Comparison of ENCODE assay signal across 9 cellular contexts in the genomic region with DNA sequence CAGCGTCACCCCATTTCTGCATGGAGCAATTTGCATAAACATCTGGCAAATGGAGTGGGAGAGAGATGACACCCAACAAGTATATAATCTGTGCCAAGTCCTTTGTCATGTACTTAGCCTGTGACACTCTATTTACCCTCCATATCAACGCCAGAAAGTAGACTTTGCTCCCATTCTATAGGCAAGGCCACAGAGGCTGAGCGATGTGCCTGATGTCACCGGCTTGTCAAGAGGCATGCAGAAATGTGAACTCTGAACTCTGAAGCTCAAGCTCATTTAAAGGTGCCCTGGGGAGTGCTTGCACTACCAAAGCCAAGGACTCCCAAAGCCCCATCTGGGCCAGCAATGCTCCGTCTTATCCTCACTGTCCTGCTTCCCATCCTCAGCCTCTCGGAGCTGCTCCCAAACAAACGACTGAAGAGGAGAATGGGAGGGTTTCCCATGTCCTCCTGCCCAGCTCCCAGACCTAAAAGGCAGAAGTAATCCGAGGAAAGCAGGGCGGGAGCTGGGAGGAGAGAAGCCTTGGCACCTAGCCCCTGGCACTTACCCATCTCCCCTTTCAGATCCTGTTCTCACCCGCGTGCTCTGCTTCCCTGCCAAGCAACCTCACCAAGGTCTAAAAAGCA. TPM values are rescaled to one million over a fixed set of nuclear protein-coding genes. Genes with fewer than 3 reads are reported as not detected.
A peak's percentile ranks its signal among the peaks of the same experiment; 100 is the strongest.
DNase-seq lines count a peak whose midpoint lies in the region; ATAC-seq, FAIRE-seq and TF ChIP-seq lines count a peak whose summit lies in the region.
"Had no signal": no experiment of that assay in that cellular context is flagged by ENCODE, and none has a peak within 500 bp of the region (broad histone marks: within the 10 kb centered on the region; RNA-seq: fewer than 3 reads in every experiment).

No MANE protein-coding gene starts in this region.

- peaks cover 95% of the 10 kb centered on the region for H3K4me1 ChIP-seq in HepG2 (ENCODE audit: insufficient read depth, low read length)
- peaks cover 11 to 24% of the 10 kb centered on the region in 2 donors for H3K4me1 ChIP-seq in thoracic aorta (ENCODE audit: control insufficient read depth in 1 of 2, low read depth in 2 of 2)

- H3K36me3 ChIP-seq in HepG2 (replicated peaks in 1 of 2; ENCODE audit: control insufficient read depth in 1 of 2, insufficient read depth in 2 of 2, low read length in 2 of 2): no peaks in the 10 kb centered on the region
- H3K36me3 ChIP-seq in thoracic aorta: no peaks in the 10 kb centered on the region

- peak overlapping the region in 4 of 5 experiments; percentile 28 to 75 (median 66) for H3K4me3 Mint-ChIP-seq in brain

- peaks cover 5% of the 10 kb centered on the region for H3K27me3 Mint-ChIP-seq in brain

- FAIRE-seq in HepG2 (lab: Jason Lieb, UNC): peak; percentile 100

- peak overlapping the region; percentile 77 for H3K4me2 ChIP-seq in HepG2 (ENCODE audit: low read depth, low read length)

- CTCF ChIA-PET in HepG2 (lab: Yijun Ruan, JAX; ENCODE audit: low intra/inter-chr PET ratio, low total read pairs): no interaction called here

- in situ Hi-C loops in HepG2 (cut with HindIII; ENCODE audit: extremely low pct_ligation_motif_present, low pct_unique_long_range_greater_than_20kb): no loop called here

- TF ChIP-seq EP300 in HepG2 (IDR thresholded peaks at IDR 0.05; ENCODE audit: low read depth in 2 of 2, low read length in 2 of 2): peak; percentile 81 to 82; a peak in 3 of 4 replicates
- TF ChIP-seq EP300 in HepG2 (CRISPR knock-in tag; IDR thresholded peaks at IDR 0.05; ENCODE audit: borderline replicate concordance): peak; percentile 69

- DNase-seq in NCI-H1092 (lab: John Stamatoyannopoulos, UW) (peak; percentile 71), HepG2 (ENCODE audit: low spot score) (peak; percentile 98), thoracic aorta (ENCODE audit: low spot score) (no peak), NCI-H524 treated with DMSO at 0.1 percent for 48 hours (lab: John Stamatoyannopoulos, UW) (no peak), NCI-H774 (lab: John Stamatoyannopoulos, UW) (no peak)
- DNase-seq: NK-92 treated with Interleukin-12 subunit alpha and Interleukin-12 subunit beta, amount 100 ng/mL, for 24 hours had no signal

- no peaks in the 10 kb centered on the region for H4K20me1 ChIP-seq in HepG2 (ENCODE audit: insufficient read depth, low read length)

- TF ChIP-seq CTCF in brain (conservative IDR thresholded peaks at IDR 0.05) (no peak), HepG2 (CRISPR knock-in tag; IDR thresholded peaks at IDR 0.05) (no peak), thoracic aorta (IDR thresholded peaks at IDR 0.05) (no peak)

- H3K9me3 Mint-ChIP-seq in brain: peaks cover 0 to 10% (median 7%) of the 10 kb centered on the region in 5 experiments

- H3K36me3 Mint-ChIP-seq in brain: peaks cover 9% of the 10 kb centered on the region

- 10% methylated on average over 9 of the region's 11 CpGs for WGBS in HepG2 (ENCODE audit: low lambda C conversion rate)

- H3K9me3 ChIP-seq in HepG2 (ENCODE audit: low read length) (peaks cover 3% of the 10 kb centered on the region; the same call in 1 of the 2 replicates), thoracic aorta (no peaks in the 10 kb centered on the region)

- H3K4me1 Mint-ChIP-seq in brain: peaks cover 72% of the 10 kb centered on the region

- TF ChIP-seq RAD21 in HepG2 (CRISPR knock-in tag; IDR thresholded peaks at IDR 0.05): no peak

- TF ChIP-seq POLR2A in HepG2 (IDR thresholded peaks at IDR 0.05; ENCODE audit: insufficient read depth in 1 of 2, low read depth in 2 of 2, low read length in 2 of 2): peak in 1 of 2 experiments; percentile 45; a peak in 2 of 4 replicates

- H2AFZ ChIP-seq in HepG2 (ENCODE audit: low read length): no peak overlapping the region

- H3K79me2 ChIP-seq in HepG2 (ENCODE audit: insufficient read depth, low read length): no peaks in the 10 kb centered on the region

- BruUV-seq in HepG2 (replicated peaks; lab: Mats Ljungman, UMichigan): no TSS peak

- H3K27ac Mint-ChIP-seq in brain: peak overlapping the region; percentile 51 to 95 (median 92)

- H3K27me3 ChIP-seq in HepG2 (ENCODE audit: control insufficient read depth in 1 of 2, insufficient read depth in 2 of 2, low read length in 2 of 2) (peaks cover 2 to 15% of the 10 kb centered on the region in 2 experiments; a peak in 2 of 5 replicates), thoracic aorta (replicated peaks; ENCODE audit: insufficient read depth) (no peaks in the 10 kb centered on the region)

- intact Hi-C loops in HepG2 (cut with micrococcal nuclease; ENCODE audit: unreplicated experiment): no loop called here

- H3K27ac ChIP-seq in HepG2 (ENCODE audit: extremely low read length, insufficient read depth, low read length) (peak overlapping the region; percentile 71), thoracic aorta (no peak overlapping the region)

- POLR2A ChIA-PET in HepG2 (lab: Yijun Ruan, JAX): interaction anchor here (1.2 to 1.9 kb wide), 6 partner anchors 10 to 45 kb away, joined by 3 to 19 read pairs (median 6); a partner anchor contains a TSS

- peak; percentile 87 for ATAC-seq in HepG2
- no peak for ATAC-seq in thoracic aorta (ENCODE audit: insufficient number of reproducible peaks, low FRiP score, low read depth)
- ATAC-seq in GM18867 (IDR thresholded peaks at IDR 0.05; ENCODE audit: unreplicated experiment): no peak
- ATAC-seq in HG03565 (IDR thresholded peaks at IDR 0.05; ENCODE audit: unreplicated experiment): no peak

- peak overlapping the region; percentile 65 for H3K9ac ChIP-seq in HepG2 (ENCODE audit: insufficient read depth, low read depth, low read length)

- H3K4me3 ChIP-seq in HepG2 (replicated peaks in 1 of 3; ENCODE audit: insufficient read depth in 1 of 3, low read depth in 2 of 3, low read length in 3 of 3) (peak overlapping the region; percentile 7 to 60 (median 10); a peak in 4 of 6 replicates), thoracic aorta (peak overlapping the region; percentile 38)

RNA-seq across cellular contexts. Expression of a gene that starts 9.2 kb away (rescaled TPM):
- polyA plus RNA-seq in brain (ENCODE audit: insufficient read depth, low read depth, low replicate concordance) (22.9 TPM), HepG2 (2011; rRNA removed) (0.10 and 0.16 TPM in 2 replicates)
- total RNA-seq in HepG2 (2016; rRNA removed; fragmentation: Illumina TruSeq; extraction: Trizol) (not detected in 2 replicates), thoracic aorta (1 to 10 TPM in 1 of 2 donors, under 1 TPM in 1; 0.85 to 1.6 TPM)
- total RNA-seq in HepG2 (2016; cell fraction: cytosol; rRNA removed; fragmentation: Illumina TruSeq; extraction: Trizol; ENCODE audit: low read depth): not detected in 2 replicates
- not detected in 2 replicates for total RNA-seq in HepG2 (2016; cell fraction: insoluble cytoplasmic fraction; rRNA removed; fragmentation: Illumina TruSeq; extraction: Trizol)
- total RNA-seq in HepG2 (2016; cell fraction: membrane; rRNA removed; fragmentation: Illumina TruSeq; extraction: Trizol): not detected in 2 replicates
- not detected in 2 replicates for total RNA-seq in HepG2 (2016; cell fraction: nucleus; rRNA removed; fragmentation: Illumina TruSeq; extraction: Trizol)
- polyA plus RNA-seq in HepG2 (2011; cell fraction: cytosol; rRNA removed): 0.15 TPM in 1 of 2 replicates, not detected in the other
- 0.36 and 0.40 TPM in 2 replicates for polyA plus RNA-seq in HepG2 (2011; cell fraction: nucleus; rRNA removed)
- 0.05 and 0.16 TPM in 2 replicates for polyA plus RNA-seq in HepG2 (2012)
- not detected in 2 replicates for polyA plus RNA-seq in HepG2 (2016; cell fraction: cytosol; fragmentation: Illumina TruSeq; extraction: Trizol; ENCODE audit: low read depth)
- not detected in 2 replicates for polyA plus RNA-seq in HepG2 (2016; cell fraction: insoluble cytoplasmic fraction; fragmentation: Illumina TruSeq; extraction: Trizol; ENCODE audit: low read depth)
- polyA plus RNA-seq in HepG2 (2016; cell fraction: membrane; fragmentation: Illumina TruSeq; extraction: Trizol; ENCODE audit: low read depth): not detected in 2 replicates
- not detected in 2 replicates for polyA plus RNA-seq in HepG2 (2016; cell fraction: nucleus; fragmentation: Illumina TruSeq; extraction: Trizol; ENCODE audit: insufficient read depth, low read depth)
- polyA minus RNA-seq in HepG2 (2011; rRNA and poly(A)+ RNA removed; ENCODE audit: low replicate concordance): 0.26 TPM in 1 of 2 replicates, not detected in the other
- polyA minus RNA-seq in HepG2 (2011; cell fraction: cytosol; rRNA and poly(A)+ RNA removed): not detected in 2 replicates
- not detected in 2 replicates for polyA minus RNA-seq in HepG2 (2011; cell fraction: nucleus; rRNA and poly(A)+ RNA removed)

RNA-seq across cellular contexts. Expression of a gene that starts 44.6 kb away (rescaled TPM):
- polyA plus RNA-seq in brain (ENCODE audit: insufficient read depth, low read depth, low replicate concordance) (36.9 TPM), HepG2 (2011; rRNA removed) (59.0 and 74.2 TPM in 2 replicates)
- total RNA-seq in HepG2 (2016; rRNA removed; fragmentation: Illumina TruSeq; extraction: Trizol) (144 and 202 TPM in 2 replicates), thoracic aorta (10 to 100 TPM; 12.0 to 12.9 TPM)
- total RNA-seq in HepG2 (2016; cell fraction: cytosol; rRNA removed; fragmentation: Illumina TruSeq; extraction: Trizol; ENCODE audit: low read depth): 18.7 and 21.1 TPM in 2 replicates
- total RNA-seq in HepG2 (2016; cell fraction: insoluble cytoplasmic fraction; rRNA removed; fragmentation: Illumina TruSeq; extraction: Trizol): 144 and 223 TPM in 2 replicates
- total RNA-seq in HepG2 (2016; cell fraction: membrane; rRNA removed; fragmentation: Illumina TruSeq; extraction: Trizol): 75.0 TPM in 2 replicates
- 60.3 and 65.1 TPM in 2 replicates for total RNA-seq in HepG2 (2016; cell fraction: nucleus; rRNA removed; fragmentation: Illumina TruSeq; extraction: Trizol)
- 53.5 and 73.2 TPM in 2 replicates for polyA plus RNA-seq in HepG2 (2011; cell fraction: cytosol; rRNA removed)
- polyA plus RNA-seq in HepG2 (2011; cell fraction: nucleus; rRNA removed): 9.9 and 13.8 TPM in 2 replicates
- polyA plus RNA-seq in HepG2 (2012): 62.2 and 66.4 TPM in 2 replicates
- polyA plus RNA-seq in HepG2 (2016; cell fraction: cytosol; fragmentation: Illumina TruSeq; extraction: Trizol; ENCODE audit: low read depth): 20.3 and 21.1 TPM in 2 replicates
- 209 and 228 TPM in 2 replicates for polyA plus RNA-seq in HepG2 (2016; cell fraction: insoluble cytoplasmic fraction; fragmentation: Illumina TruSeq; extraction: Trizol; ENCODE audit: low read depth)
- polyA plus RNA-seq in HepG2 (2016; cell fraction: membrane; fragmentation: Illumina TruSeq; extraction: Trizol; ENCODE audit: low read depth): 57.0 and 58.9 TPM in 2 replicates
- 73.7 and 81.3 TPM in 2 replicates for polyA plus RNA-seq in HepG2 (2016; cell fraction: nucleus; fragmentation: Illumina TruSeq; extraction: Trizol; ENCODE audit: insufficient read depth, low read depth)
- polyA minus RNA-seq in HepG2 (2011; rRNA and poly(A)+ RNA removed; ENCODE audit: low replicate concordance): 69.1 and 72.7 TPM in 2 replicates
- polyA minus RNA-seq in HepG2 (2011; cell fraction: cytosol; rRNA and poly(A)+ RNA removed): 31.7 and 39.2 TPM in 2 replicates
- 17.1 and 20.0 TPM in 2 replicates for polyA minus RNA-seq in HepG2 (2011; cell fraction: nucleus; rRNA and poly(A)+ RNA removed)

RNA-seq across cellular contexts. Expression of a gene that starts 55.7 kb away (rescaled TPM):
- 72.4 TPM for polyA plus RNA-seq in brain (ENCODE audit: insufficient read depth, low read depth, low replicate concordance)
- 23.9 and 32.2 TPM in 2 replicates for total RNA-seq in HepG2 (2016; rRNA removed; fragmentation: Illumina TruSeq; extraction: Trizol)
- 7.9 and 8.2 TPM in 2 replicates for total RNA-seq in HepG2 (2016; cell fraction: cytosol; rRNA removed; fragmentation: Illumina TruSeq; extraction: Trizol; ENCODE audit: low read depth)
- total RNA-seq in HepG2 (2016; cell fraction: insoluble cytoplasmic fraction; rRNA removed; fragmentation: Illumina TruSeq; extraction: Trizol): 22.0 and 33.0 TPM in 2 replicates
- 14.6 and 15.0 TPM in 2 replicates for total RNA-seq in HepG2 (2016; cell fraction: membrane; rRNA removed; fragmentation: Illumina TruSeq; extraction: Trizol)
- 25.4 and 27.7 TPM in 2 replicates for total RNA-seq in HepG2 (2016; cell fraction: nucleus; rRNA removed; fragmentation: Illumina TruSeq; extraction: Trizol)
- 22.1 and 26.0 TPM in 2 replicates for polyA plus RNA-seq in HepG2 (2011; rRNA removed)
- polyA plus RNA-seq in HepG2 (2011; cell fraction: cytosol; rRNA removed): 11.4 and 16.3 TPM in 2 replicates
- polyA plus RNA-seq in HepG2 (2011; cell fraction: nucleus; rRNA removed): 12.6 and 14.7 TPM in 2 replicates
- 24.1 and 25.8 TPM in 2 replicates for polyA plus RNA-seq in HepG2 (2012)
- polyA plus RNA-seq in HepG2 (2016; cell fraction: cytosol; fragmentation: Illumina TruSeq; extraction: Trizol; ENCODE audit: low read depth): 6.6 and 6.8 TPM in 2 replicates
- 16.8 and 19.4 TPM in 2 replicates for polyA plus RNA-seq in HepG2 (2016; cell fraction: insoluble cytoplasmic fraction; fragmentation: Illumina TruSeq; extraction: Trizol; ENCODE audit: low read depth)
- 10.3 and 12.1 TPM in 2 replicates for polyA plus RNA-seq in HepG2 (2016; cell fraction: membrane; fragmentation: Illumina TruSeq; extraction: Trizol; ENCODE audit: low read depth)
- polyA plus RNA-seq in HepG2 (2016; cell fraction: nucleus; fragmentation: Illumina TruSeq; extraction: Trizol; ENCODE audit: insufficient read depth, low read depth): 31.1 and 31.6 TPM in 2 replicates
- polyA minus RNA-seq in HepG2 (2011; rRNA and poly(A)+ RNA removed; ENCODE audit: low replicate concordance): 18.1 and 18.8 TPM in 2 replicates
- polyA minus RNA-seq in HepG2 (2011; cell fraction: cytosol; rRNA and poly(A)+ RNA removed): 7.6 and 13.6 TPM in 2 replicates
- polyA minus RNA-seq in HepG2 (2011; cell fraction: nucleus; rRNA and poly(A)+ RNA removed): 6.8 and 8.6 TPM in 2 replicates
- 10 to 100 TPM; 53.6 to 60.9 TPM for total RNA-seq in thoracic aorta

Comparison
In these comparisons a context has a peak if more than half of its experiments do, and no peak if none do; other contexts are left out.
1. DNase-seq: peak in NCI-H1092 (single experiment) and HepG2 (single experiment); none in thoracic aorta (single experiment), NCI-H524 treated with DMSO at 0.1 percent for 48 hours (single experiment) and NCI-H774 (single experiment).